ENCODE assay signal across 18 cellular contexts in the genomic region with DNA sequence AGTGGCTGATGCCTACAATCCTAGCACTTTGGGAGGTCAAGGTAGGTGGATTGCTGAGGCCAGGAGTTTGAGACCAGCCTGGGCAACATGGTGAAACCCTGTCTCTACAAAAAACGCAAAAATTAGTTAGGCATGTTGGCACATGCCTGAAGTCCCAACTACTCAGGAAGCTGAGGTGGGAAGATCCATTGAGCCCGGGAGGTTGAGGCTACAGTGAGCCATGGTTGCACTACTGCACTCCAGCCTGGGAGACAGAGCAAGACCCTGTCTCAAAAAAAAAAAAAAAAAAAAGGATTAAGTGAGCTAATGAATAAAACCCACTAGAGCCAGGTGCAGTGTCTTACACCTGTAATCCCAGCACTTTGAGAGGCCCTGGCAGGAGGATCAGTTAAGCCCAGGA. TPM values are rescaled to one million over a fixed set of nuclear protein-coding genes. Genes with fewer than 3 reads are reported as not detected.
DNase-seq lines count a peak whose midpoint lies in the region; ATAC-seq lines count a peak whose summit lies in the region.
"Had no signal": no experiment of that assay in that cellular context is flagged by ENCODE, and none has a peak within 500 bp of the region (broad histone marks: within the 10 kb centered on the region; RNA-seq: fewer than 3 reads in every experiment).

No MANE protein-coding gene starts in this region.

- no peak for DNase-seq in activated naive CD4-positive, alpha-beta T cell treated with anti-CD3 and anti-CD28 coated beads, Interleukin-2, amount 10 ng/mL, durations not matched to agents 7 days and 5 days
- no peak for DNase-seq in activated naive CD4-positive, alpha-beta T cell treated with anti-CD3 and anti-CD28 coated beads, Interleukin-2, amount 50 U/mL, for 72 hours (ENCODE audit: low spot score in 2 of 2)
- DNase-seq in T-cell (no peak), memory B cell (ENCODE audit: low spot score in 2 of 2) (no peak), NCI-H748 treated with DMSO at 0.1 percent for 48 hours (lab: John Stamatoyannopoulos, UW) (no peak), T-helper 2 cell (no peak)
- no peak for DNase-seq in stimulated activated naive B cell treated with anti-CD40 and anti-IgM and Interleukin-4, amounts not matched to agents 10 μg/mL and 1 μg/mL and 100 μg/mL, for 72 hours
- no peak for DNase-seq in activated CD8-positive, alpha-beta memory T cell treated with anti-CD3 and anti-CD28 coated beads, Interleukin-2, amount 50 U/mL, for 48 hours
- DNase-seq: 8988T, MM.1S, NCI-H1092, NCI-H146, NCI-H2081 treated with DMSO at 0.1 percent for 48 hours, NCI-H510A, NCI-H82, PC-3, RPMI8226, SIG-M5 had no signal

- H3K36me3 Mint-ChIP-seq in activated naive CD4-positive, alpha-beta T cell treated with anti-CD3 and anti-CD28 coated beads, Interleukin-2, amount 10 ng/mL, durations not matched to agents 7 days and 5 days: peaks cover 2% of the 10 kb centered on the region
- no peaks in the 10 kb centered on the region for H3K36me3 Mint-ChIP-seq in activated naive CD4-positive, alpha-beta T cell treated with anti-CD3 and anti-CD28 coated beads, Interleukin-2, amount 50 U/mL, for 72 hours
- H3K36me3 Mint-ChIP-seq in T-cell: no peaks in the 10 kb centered on the region
- H3K36me3 Mint-ChIP-seq in memory B cell: no peaks in the 10 kb centered on the region
- H3K36me3 Mint-ChIP-seq in stimulated activated naive B cell treated with anti-CD40 and anti-IgM and Interleukin-4, amounts not matched to agents 10 μg/mL and 1 μg/mL and 100 μg/mL, for 72 hours: no peaks in the 10 kb centered on the region

- CTCF ChIA-PET in activated naive CD4-positive, alpha-beta T cell treated with anti-CD3 and anti-CD28 coated beads, Interleukin-2, amount 10 ng/mL, durations not matched to agents 7 days and 5 days (lab: Charles Lee): interaction anchor here (1.0 to 2.0 kb wide), 3 partner anchors 13 to 152 kb away, joined by 3 to 11 read pairs (median 3); a partner anchor contains a TSS
- CTCF ChIA-PET in T-cell (lab: Charles Lee): interaction anchor here in 1 of 2 donors (0.7 to 1.1 kb wide), 3 partner anchors 25 to 315 kb away, joined by 3 to 5 read pairs (median 3); no protein-coding TSS in a partner anchor

- POLR2A ChIA-PET in T-cell (lab: Charles Lee): interaction anchor here in 1 of 2 donors (0.6 kb wide), 1 partner anchor 73 kb away, joined by 3 read pairs; no protein-coding TSS in a partner anchor

- H3K27ac Mint-ChIP-seq in activated naive CD4-positive, alpha-beta T cell treated with anti-CD3 and anti-CD28 coated beads, Interleukin-2, amount 10 ng/mL, durations not matched to agents 7 days and 5 days: peak overlapping the region; percentile 49
- H3K27ac Mint-ChIP-seq in activated naive CD4-positive, alpha-beta T cell treated with anti-CD3 and anti-CD28 coated beads, Interleukin-2, amount 50 U/mL, for 72 hours: no peak overlapping the region
- H3K27ac Mint-ChIP-seq in T-cell: peak overlapping the region; percentile 79 to 94
- H3K27ac Mint-ChIP-seq in memory B cell: peak overlapping the region; percentile 38
- peak overlapping the region; percentile 51 for H3K27ac Mint-ChIP-seq in stimulated activated naive B cell treated with anti-CD40 and anti-IgM and Interleukin-4, amounts not matched to agents 10 μg/mL and 1 μg/mL and 100 μg/mL, for 72 hours

- H3K27me3 Mint-ChIP-seq in activated naive CD4-positive, alpha-beta T cell treated with anti-CD3 and anti-CD28 coated beads, Interleukin-2, amount 10 ng/mL, durations not matched to agents 7 days and 5 days: no peaks in the 10 kb centered on the region
- H3K27me3 Mint-ChIP-seq in T-cell (no peaks in the 10 kb centered on the region), memory B cell (no peaks in the 10 kb centered on the region)
- H3K27me3 Mint-ChIP-seq in stimulated activated naive B cell treated with anti-CD40 and anti-IgM and Interleukin-4, amounts not matched to agents 10 μg/mL and 1 μg/mL and 100 μg/mL, for 72 hours: no peaks in the 10 kb centered on the region

- H3K9me3 Mint-ChIP-seq in activated naive CD4-positive, alpha-beta T cell treated with anti-CD3 and anti-CD28 coated beads, Interleukin-2, amount 10 ng/mL, durations not matched to agents 7 days and 5 days: no peaks in the 10 kb centered on the region
- H3K9me3 Mint-ChIP-seq in activated naive CD4-positive, alpha-beta T cell treated with anti-CD3 and anti-CD28 coated beads, Interleukin-2, amount 50 U/mL, for 72 hours: no peaks in the 10 kb centered on the region
- H3K9me3 Mint-ChIP-seq in T-cell (no peaks in the 10 kb centered on the region), memory B cell (no peaks in the 10 kb centered on the region)
- no peaks in the 10 kb centered on the region for H3K9me3 Mint-ChIP-seq in stimulated activated naive B cell treated with anti-CD40 and anti-IgM and Interleukin-4, amounts not matched to agents 10 μg/mL and 1 μg/mL and 100 μg/mL, for 72 hours

- peaks cover 68% of the 10 kb centered on the region for H3K4me1 Mint-ChIP-seq in activated naive CD4-positive, alpha-beta T cell treated with anti-CD3 and anti-CD28 coated beads, Interleukin-2, amount 10 ng/mL, durations not matched to agents 7 days and 5 days
- H3K4me1 Mint-ChIP-seq in T-cell (peaks cover 54 to 69% (median 65%) of the 10 kb centered on the region in 3 donors), memory B cell (peaks cover 29% of the 10 kb centered on the region)
- H3K4me1 Mint-ChIP-seq in stimulated activated naive B cell treated with anti-CD40 and anti-IgM and Interleukin-4, amounts not matched to agents 10 μg/mL and 1 μg/mL and 100 μg/mL, for 72 hours: peaks cover 15 to 52% of the 10 kb centered on the region in 2 donors

- no peak overlapping the region for H3K4me3 Mint-ChIP-seq in activated naive CD4-positive, alpha-beta T cell treated with anti-CD3 and anti-CD28 coated beads, Interleukin-2, amount 10 ng/mL, durations not matched to agents 7 days and 5 days
- H3K4me3 Mint-ChIP-seq in T-cell (peak overlapping the region in 1 of 3 donors; percentile 65), memory B cell (no peak overlapping the region)
- H3K4me3 Mint-ChIP-seq in stimulated activated naive B cell treated with anti-CD40 and anti-IgM and Interleukin-4, amounts not matched to agents 10 μg/mL and 1 μg/mL and 100 μg/mL, for 72 hours: no peak overlapping the region

- no peak for ATAC-seq in activated naive CD4-positive, alpha-beta T cell treated with anti-CD3 and anti-CD28 coated beads, Interleukin-2, amount 50 U/mL, for 72 hours
- ATAC-seq in T-cell (replicated peaks in 1 of 4) (no peak), memory B cell (ENCODE audit: low read depth) (no peak)
- no peak for ATAC-seq in stimulated activated naive B cell treated with anti-CD40 and anti-IgM and Interleukin-4, amounts not matched to agents 10 μg/mL and 1 μg/mL and 100 μg/mL, for 72 hours (replicated peaks)
- ATAC-seq: PC-3 had no signal

RNA-seq across cellular contexts. Expression of a gene that starts 6.7 kb away (rescaled TPM):
- 100 to 1,000 TPM; 111 to 129 TPM for total RNA-seq in activated naive CD4-positive, alpha-beta T cell treated with anti-CD3 and anti-CD28 coated beads, Interleukin-2, amount 50 U/mL, for 72 hours
- total RNA-seq in T-cell: 10 to 100 TPM; 52.3 to 68.9 (median 66.5) TPM

RNA-seq across cellular contexts. Expression of a gene that starts 25.8 kb away (rescaled TPM):
- 10 to 100 TPM; 22.7 to 34.7 TPM for total RNA-seq in activated naive CD4-positive, alpha-beta T cell treated with anti-CD3 and anti-CD28 coated beads, Interleukin-2, amount 50 U/mL, for 72 hours
- total RNA-seq in T-cell: 10 to 100 TPM; 34.5 to 43.6 (median 39.0) TPM

Comparison
In these comparisons a context has a peak if more than half of its experiments do, and no peak if none do; other contexts are left out.
1. H3K27ac Mint-ChIP-seq: peak in activated naive CD4-positive, alpha-beta T cell treated with anti-CD3 and anti-CD28 coated beads, Interleukin-2, amount 10 ng/mL, durations not matched to agents 7 days and 5 days (single experiment), T-cell (2 of 2), memory B cell (single experiment) and stimulated activated naive B cell treated with anti-CD40 and anti-IgM and Interleukin-4, amounts not matched to agents 10 μg/mL and 1 μg/mL and 100 μg/mL, for 72 hours (single experiment); none in activated naive CD4-positive, alpha-beta T cell treated with anti-CD3 and anti-CD28 coated beads, Interleukin-2, amount 50 U/mL, for 72 hours (0 of 2).